ENCODE assay signal across 9 cellular contexts in the genomic region with DNA sequence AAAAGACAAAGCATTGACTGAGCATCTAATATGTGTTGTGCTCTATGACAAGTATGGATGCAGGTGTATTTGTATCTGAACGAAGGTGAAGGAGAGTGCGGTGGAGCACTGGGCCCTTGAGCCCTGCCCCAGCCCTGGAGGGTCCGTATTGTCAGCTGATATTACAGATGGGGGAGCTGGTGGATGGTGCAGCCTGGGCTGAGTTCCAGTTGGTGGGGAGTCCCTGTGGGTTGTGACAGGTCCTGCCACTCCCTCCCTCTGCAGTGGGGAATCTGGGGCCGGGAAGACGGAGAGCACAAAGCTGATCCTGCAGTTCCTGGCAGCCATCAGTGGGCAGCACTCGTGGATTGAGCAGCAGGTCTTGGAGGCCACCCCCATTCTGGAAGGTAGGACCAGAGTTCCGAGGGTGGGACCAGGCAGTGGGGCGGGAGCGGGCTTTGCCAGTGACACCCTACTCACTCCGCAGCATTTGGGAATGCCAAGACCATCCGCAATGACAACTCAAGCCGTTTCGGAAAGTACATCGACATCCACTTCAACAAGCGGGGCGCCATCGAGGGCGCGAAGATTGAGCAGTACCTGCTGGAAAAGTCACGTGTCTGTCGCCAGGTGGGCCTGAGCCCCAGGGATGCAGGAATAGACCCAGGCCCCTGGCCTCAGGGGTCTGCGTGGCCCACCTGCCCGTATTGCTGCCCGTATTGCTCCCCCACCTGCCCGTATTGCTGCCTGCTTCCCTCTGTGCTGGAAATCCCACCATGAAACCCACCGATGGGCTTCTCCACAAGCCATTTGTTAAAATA. TPM values are rescaled to one million over a fixed set of nuclear protein-coding genes. Genes with fewer than 3 reads are reported as not detected.
"Had no signal": no experiment of that assay in that cellular context is flagged by ENCODE, and none has a peak within 500 bp of the region (broad histone marks: within the 10 kb centered on the region; RNA-seq: fewer than 3 reads in every experiment).

No MANE protein-coding gene starts in this region.

- FAIRE-seq: HepG2 had no signal

- H3K36me3 Mint-ChIP-seq: IgD-negative memory B cell had no signal

- DNase-seq: GOT3, H7, HFFc6 had no signal

- ATAC-seq: HCT116, HepG2 had no signal

- H3K4me3 ChIP-seq: HAP-1 had no signal

- H3K4me1 ChIP-seq: HAP-1 had no signal

- H3K4me3 Mint-ChIP-seq: HFFc6, IgD-negative memory B cell had no signal

- H3K36me3 ChIP-seq: HAP-1 had no signal

- H3K4me1 Mint-ChIP-seq: IgD-negative memory B cell had no signal

- H3K27ac ChIP-seq: HL-60 had no signal

- H3K27ac Mint-ChIP-seq: HFFc6 had no signal

- H3K9me3 ChIP-seq: HAP-1 had no signal

RNA-seq across cellular contexts. Expression of gene MYO7A, which starts 28.6 kb away (rescaled TPM):
- polyA plus RNA-seq: IgD-negative memory B cell had no signal

RNA-seq across cellular contexts. Expression of gene OMP, which starts 54.0 kb away (rescaled TPM):
- total RNA-seq: H4, H7, HepG2 had no signal
- polyA plus RNA-seq: HepG2, IgD-negative memory B cell had no signal
